In genomic region chrX:107673933-107674479, GRCh38 we compare ENCODE assay signal across 8 cellular contexts. TPM values are rescaled to one million over a fixed set of nuclear protein-coding genes. Genes with fewer than 3 reads are reported as not detected.
DNase-seq lines count a peak whose midpoint lies in the region; ATAC-seq and TF ChIP-seq lines count a peak whose summit lies in the region.

No MANE protein-coding gene starts in this region.

- H3K9me3 ChIP-seq in OCI-LY7 (ENCODE audit: low read length) (no peaks in the 10 kb centered on the region), gastroesophageal sphincter (no peaks in the 10 kb centered on the region), spleen (no peaks in the 10 kb centered on the region)

- WGBS in gastroesophageal sphincter (ENCODE audit: low coverage in 1 of 2), 2 donors = 29 to 39% methylated on average over 2 to 4 of the region's 7 CpGs
- WGBS in spleen, 5 donors = 7 to 23% (median 15%) methylated on average over 3 to 7 of the region's 7 CpGs

- H3K4me3 ChIP-seq in OCI-LY7 (ENCODE audit: low read depth, low read length, poor library complexity, severe bottlenecking) (peak overlapping the region; percentile 88), gastroesophageal sphincter (peak overlapping the region in 1 of 2 donors; percentile 64), spleen (peak overlapping the region in 5 of 8 donors; percentile 6 to 66 (median 41))

- H3K9me2 ChIP-seq in OCI-LY7 (ENCODE audit: insufficient read depth, low read length) = no peaks in the 10 kb centered on the region

- TF ChIP-seq CTCF in OCI-LY7 (conservative IDR thresholded peaks at IDR 0.05; ENCODE audit: low read length) = no peak
- TF ChIP-seq CTCF in gastroesophageal sphincter (IDR thresholded peaks at IDR 0.05) = peak in 2 of 4 experiments; percentile 22 to 25
- peak in 8 of 11 experiments; percentile 10 to 57 (median 30) for TF ChIP-seq CTCF in spleen (IDR thresholded peaks at IDR 0.05 in 8 of 11, conservative IDR thresholded peaks at IDR 0.05 in 3 of 11)

- CTCF ChIA-PET in OCI-LY7 (lab: Charles Lee; ENCODE audit: unreplicated experiment) = interaction anchor here (1.6 to 3.0 kb wide), 2 partner anchors 43 to 45 kb away, joined by 6 to 19 read pairs; no protein-coding TSS in a partner anchor

- H2AFZ ChIP-seq in OCI-LY7 (ENCODE audit: low read length) = no peak overlapping the region

- H3K79me2 ChIP-seq in OCI-LY7 (ENCODE audit: insufficient read depth, low read depth, low read length) = peaks cover 16% of the 10 kb centered on the region; the same call in 1 of the 2 replicates

- TF ChIP-seq EP300 in gastroesophageal sphincter (IDR thresholded peaks at IDR 0.05) = peak; percentile 58

- TF ChIP-seq POLR2A in gastroesophageal sphincter (IDR thresholded peaks at IDR 0.05) (no peak), spleen (IDR thresholded peaks at IDR 0.05) (peak in 1 of 3 donors; percentile 49)

- H3K27ac ChIP-seq in OCI-LY7 (ENCODE audit: low read depth, low read length, poor library complexity, severe bottlenecking) = peak overlapping the region; percentile 89
- H3K27ac ChIP-seq in gastroesophageal sphincter = peak overlapping the region; percentile 91 to 100 (median 94)
- peak overlapping the region; percentile 77 to 95 (median 90) for H3K27ac ChIP-seq in spleen

- H3K27me3 ChIP-seq in gastroesophageal sphincter = no peaks in the 10 kb centered on the region
- peaks cover 0 to 28% (median 4%) of the 10 kb centered on the region in 7 donors for H3K27me3 ChIP-seq in spleen (replicated peaks in 1 of 7)

- intact Hi-C loops in OCI-LY7 (cut with micrococcal nuclease; ENCODE audit: unreplicated experiment) (loop anchor here (1.0 to 5.0 kb wide), 4 partner anchors 44 to 225 kb away; partner anchors contain the start of genes FRMPD3 and NCBP2L), spleen (cut with DNase I; ENCODE audit: low total_unique reads) (loop anchor here (5.0 to 10.0 kb wide), 2 partner anchors 51 to 98 kb away; no protein-coding TSS in a partner anchor)

- BruUV-seq in OCI-LY7 (replicated peaks; lab: Mats Ljungman, UMichigan) = no TSS peak

- ATAC-seq in GM18511 (IDR thresholded peaks at IDR 0.05; ENCODE audit: unreplicated experiment) = peak; percentile 88
- peak; percentile 81 for ATAC-seq in HG02870 (IDR thresholded peaks at IDR 0.05; ENCODE audit: unreplicated experiment)
- ATAC-seq in gastroesophageal sphincter = peak; percentile 74

- no peaks in the 10 kb centered on the region for H4K20me1 ChIP-seq in OCI-LY7 (ENCODE audit: insufficient read depth, low read length)

- POLR2A ChIA-PET in OCI-LY7 (lab: Charles Lee) = interaction anchor here (0.9 to 9.3 kb wide), 3 partner anchors 17 to 44 kb away, joined by 3 to 121 read pairs (median 4); no protein-coding TSS in a partner anchor

- H3K4me2 ChIP-seq in OCI-LY7 (ENCODE audit: low read length) = peak overlapping the region; percentile 92

- in situ Hi-C loops in ACHN (cut with HindIII; ENCODE audit: low pct_ligation_motif_present, low pct_unique_long_range_greater_than_20kb, low sequenced_read_pairs) = no loop called here

- H3K36me3 ChIP-seq in OCI-LY7 (ENCODE audit: insufficient read depth, low read length) (no peaks in the 10 kb centered on the region), gastroesophageal sphincter (no peaks in the 10 kb centered on the region), spleen (no peaks in the 10 kb centered on the region)

- DNase-seq in OCI-LY7 (ENCODE audit: low spot score) (peak; percentile 84), spleen (peak; percentile 97), ACHN (no peak), NCI-H128 (lab: John Stamatoyannopoulos, UW; ENCODE audit: unreplicated experiment) (no peak)
- DNase-seq in activated T-cell treated with anti-CD3 and anti-CD28 coated beads, Interleukin-2, amount 50 U/mL, for 48 hours = peak; percentile 88 to 91

- H3K4me1 ChIP-seq in OCI-LY7 (ENCODE audit: insufficient read depth, low read length, poor library complexity, severe bottlenecking) = peaks cover 55% of the 10 kb centered on the region
- H3K4me1 ChIP-seq in gastroesophageal sphincter = peaks cover 7 to 45% (median 10%) of the 10 kb centered on the region in 3 donors
- H3K4me1 ChIP-seq in spleen = peaks cover 7 to 62% (median 47%) of the 10 kb centered on the region in 6 donors

RNA-seq across cellular contexts. Expression of gene PRPS1, which starts 45.7 kb away (rescaled TPM):
- 57.1 and 74.0 TPM in 2 replicates for total RNA-seq in OCI-LY7 (2014; rRNA removed; shearing (Covaris generic))
- total RNA-seq in OCI-LY7 (2022) (80.0 and 88.3 TPM in 2 replicates), gastroesophageal sphincter (10 to 100 TPM; 23.5 to 33.4 (median 27.5) TPM), spleen (10 to 100 TPM; 26.6 to 47.6 (median 36.6) TPM)
- 10 to 100 TPM; 15.0 to 24.9 (median 23.3) TPM for polyA plus RNA-seq in spleen

Comparison
In these comparisons a context has a peak if more than half of its experiments do, and no peak if none do; other contexts are left out.
1. DNase-seq: peak in OCI-LY7 (single experiment), activated T-cell treated with anti-CD3 and anti-CD28 coated beads, Interleukin-2, amount 50 U/mL, for 48 hours (2 of 2) and spleen (single experiment); none in ACHN (single experiment) and NCI-H128 (single experiment).
2. Peak in every context shown above with its lines, with median percentiles within 50 percentile points of each other: ATAC-seq and H3K27ac ChIP-seq.